Comparison of ENCODE assay signal across 19 cellular contexts in genomic region chr11:76640540-76640939, GRCh38. TPM values are rescaled to one million over a fixed set of nuclear protein-coding genes. Genes with fewer than 3 reads are reported as not detected.
DNase-seq lines count a peak whose midpoint lies in the region; ATAC-seq and TF ChIP-seq lines count a peak whose summit lies in the region.
"Had no signal": no experiment of that assay in that cellular context is flagged by ENCODE, and none has a peak within 500 bp of the region (broad histone marks: within the 10 kb centered on the region; RNA-seq: fewer than 3 reads in every experiment).

No MANE protein-coding gene starts in this region.

- DNase-seq in activated CD8-positive, alpha-beta memory T cell treated with anti-CD3 and anti-CD28 coated beads for 24 hours, result peak; percentile 19
- DNase-seq in activated CD8-positive, alpha-beta memory T cell treated with anti-CD3 and anti-CD28 coated beads, Interleukin-2, amount 50 U/mL, for 48 hours, result no peak
- peak; percentile 7 for DNase-seq in COR-L47 (lab: John Stamatoyannopoulos, UW)
- peak; percentile 54 for DNase-seq in OCI-M1 (lab: John Stamatoyannopoulos, UW)
- DNase-seq in mesenteric fat pad (ENCODE audit: low spot score), result peak; percentile 60
- no peak for DNase-seq in nephron progenitor cell
- DNase-seq in COLO829 (ENCODE audit: low spot score), result no peak
- DNase-seq: activated CD4-positive, CD25-positive, alpha-beta regulatory T cell treated with anti-CD3 and anti-CD28 coated beads, Interleukin-2, amount 50 U/mL, for 72 hours; activated T-cell treated with anti-CD3 and anti-CD28 coated beads, Interleukin-2, amount 50 U/mL, for 1 hour; effector memory CD4-positive, alpha-beta T cell; foreskin fibroblast; GOT3; kidney glomerular epithelial cell; NCI-H1694 treated with DMSO at 0.1 percent for 48 hours; NCI-H526 treated with DMSO at 0.1 percent for 48 hours; stimulated activated naive CD4-positive, alpha-beta T cell; testis had no signal

- TF ChIP-seq CTCF in nephron progenitor cell (IDR thresholded peaks at IDR 0.05), result no peak

- H3K36me3 Mint-ChIP-seq in nephron progenitor cell (ENCODE audit: low read depth), result no peaks in the 10 kb centered on the region

- H3K27ac Mint-ChIP-seq in nephron progenitor cell, result no peak overlapping the region
- H3K27ac Mint-ChIP-seq: progenitor cell of endocrine pancreas had no signal

- H3K27me3 Mint-ChIP-seq in nephron progenitor cell (ENCODE audit: low read depth, poor library complexity), result peaks cover 8% of the 10 kb centered on the region

- H3K4me1 Mint-ChIP-seq in nephron progenitor cell, result peaks cover 24% of the 10 kb centered on the region

- ATAC-seq in HG03432 (IDR thresholded peaks at IDR 0.05; ENCODE audit: unreplicated experiment), result no peak

- H3K4me3 Mint-ChIP-seq in nephron progenitor cell, result no peak overlapping the region

- no peaks in the 10 kb centered on the region for H3K9me3 Mint-ChIP-seq in nephron progenitor cell

RNA-seq across cellular contexts. Expression of gene LRRC32, which starts 30.0 kb away (rescaled TPM):
- 136 TPM for total RNA-seq in mesenteric fat pad

Comparison
In these comparisons a context has a peak if more than half of its experiments do, and no peak if none do; other contexts are left out.
1. DNase-seq: peak in activated CD8-positive, alpha-beta memory T cell treated with anti-CD3 and anti-CD28 coated beads for 24 hours (single experiment), COR-L47 (single experiment), OCI-M1 (single experiment) and mesenteric fat pad (single experiment); none in activated CD8-positive, alpha-beta memory T cell treated with anti-CD3 and anti-CD28 coated beads, Interleukin-2, amount 50 U/mL, for 48 hours (single experiment), nephron progenitor cell (single experiment) and COLO829 (single experiment).